1 cellular context compared by ENCODE assay signal in the genomic region with DNA sequence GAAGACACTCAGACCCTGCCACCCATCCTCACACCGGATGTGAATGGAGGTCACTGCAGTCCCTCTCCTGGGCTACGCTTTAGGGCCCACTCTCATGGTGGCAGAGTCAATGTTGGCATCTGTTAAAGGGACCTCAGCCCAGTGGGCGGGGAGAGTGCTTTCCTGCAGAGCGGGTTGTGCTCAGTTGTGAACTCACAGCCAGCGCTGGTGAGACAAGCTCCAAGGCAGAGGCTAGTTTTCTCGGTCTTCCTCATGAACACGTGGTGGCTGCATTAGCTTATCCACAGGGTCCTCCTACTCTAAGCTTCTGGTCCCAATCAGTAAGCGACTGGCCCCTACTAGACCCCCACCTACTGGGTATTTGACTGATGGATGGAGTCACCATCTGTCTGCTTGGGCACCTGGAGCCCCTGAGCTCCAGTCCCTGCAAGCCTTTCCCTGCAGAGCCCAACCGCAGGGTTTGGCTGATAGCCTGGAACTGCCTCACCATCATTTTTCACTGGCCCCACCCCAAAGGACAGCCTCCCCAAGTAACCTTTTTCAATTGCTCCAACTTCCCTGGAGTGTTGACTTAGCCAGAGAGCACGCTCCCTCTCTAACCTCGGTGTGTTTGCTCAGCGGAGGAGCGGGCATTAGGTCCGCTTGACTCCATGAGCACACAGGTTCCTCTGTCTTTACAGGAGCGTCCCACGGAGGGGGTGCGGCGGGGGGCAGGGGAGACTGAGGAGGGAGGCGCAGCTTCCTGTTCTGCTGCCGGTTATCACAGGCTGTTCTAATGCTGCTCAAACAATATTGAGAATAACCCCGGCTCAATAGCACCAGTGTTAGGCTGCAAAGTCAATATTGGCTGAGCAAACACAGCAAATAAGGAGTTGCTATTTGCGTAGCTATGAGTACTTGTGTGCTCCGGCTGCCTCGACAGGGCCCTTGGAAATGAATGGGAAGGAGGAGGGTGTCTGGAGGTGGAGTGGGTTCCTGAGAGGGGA.
A peak's percentile ranks its signal among the peaks of the same experiment; 100 is the strongest.
TF ChIP-seq lines count a peak whose summit lies in the region.

No MANE protein-coding gene starts in this region.

TF ChIP-seq in HepG2, 621 proteins besides CTCF, POLR2A, EP300 and RAD21 (continued from another document and continues in another):
- TF ChIP-seq, protein P1, sequence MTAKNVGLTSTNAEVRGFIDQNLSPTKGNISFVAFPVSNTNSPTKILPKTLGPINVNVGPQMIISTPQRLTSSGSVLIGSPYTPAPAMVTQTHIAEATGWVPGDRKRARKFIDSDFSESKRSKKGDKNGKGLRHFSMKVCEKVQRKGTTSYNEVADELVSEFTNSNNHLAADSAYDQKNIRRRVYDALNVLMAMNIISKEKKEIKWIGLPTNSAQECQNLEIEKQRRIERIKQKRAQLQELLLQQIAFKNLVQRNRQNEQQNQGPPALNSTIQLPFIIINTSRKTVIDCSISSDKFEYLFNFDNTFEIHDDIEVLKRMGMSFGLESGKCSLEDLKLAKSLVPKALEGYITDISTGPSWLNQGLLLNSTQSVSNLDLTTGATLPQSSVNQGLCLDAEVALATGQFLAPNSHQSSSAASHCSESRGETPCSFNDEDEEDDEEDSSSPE (CRISPR knock-in tag; IDR thresholded peaks at IDR 0.05) = no peak
- TF ChIP-seq, protein P2, sequence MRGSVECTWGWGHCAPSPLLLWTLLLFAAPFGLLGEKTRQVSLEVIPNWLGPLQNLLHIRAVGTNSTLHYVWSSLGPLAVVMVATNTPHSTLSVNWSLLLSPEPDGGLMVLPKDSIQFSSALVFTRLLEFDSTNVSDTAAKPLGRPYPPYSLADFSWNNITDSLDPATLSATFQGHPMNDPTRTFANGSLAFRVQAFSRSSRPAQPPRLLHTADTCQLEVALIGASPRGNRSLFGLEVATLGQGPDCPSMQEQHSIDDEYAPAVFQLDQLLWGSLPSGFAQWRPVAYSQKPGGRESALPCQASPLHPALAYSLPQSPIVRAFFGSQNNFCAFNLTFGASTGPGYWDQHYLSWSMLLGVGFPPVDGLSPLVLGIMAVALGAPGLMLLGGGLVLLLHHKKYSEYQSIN (CRISPR knock-in tag; IDR thresholded peaks at IDR 0.05; ENCODE audit: borderline replicate concordance) = no peak
- TF ChIP-seq, protein P3, sequence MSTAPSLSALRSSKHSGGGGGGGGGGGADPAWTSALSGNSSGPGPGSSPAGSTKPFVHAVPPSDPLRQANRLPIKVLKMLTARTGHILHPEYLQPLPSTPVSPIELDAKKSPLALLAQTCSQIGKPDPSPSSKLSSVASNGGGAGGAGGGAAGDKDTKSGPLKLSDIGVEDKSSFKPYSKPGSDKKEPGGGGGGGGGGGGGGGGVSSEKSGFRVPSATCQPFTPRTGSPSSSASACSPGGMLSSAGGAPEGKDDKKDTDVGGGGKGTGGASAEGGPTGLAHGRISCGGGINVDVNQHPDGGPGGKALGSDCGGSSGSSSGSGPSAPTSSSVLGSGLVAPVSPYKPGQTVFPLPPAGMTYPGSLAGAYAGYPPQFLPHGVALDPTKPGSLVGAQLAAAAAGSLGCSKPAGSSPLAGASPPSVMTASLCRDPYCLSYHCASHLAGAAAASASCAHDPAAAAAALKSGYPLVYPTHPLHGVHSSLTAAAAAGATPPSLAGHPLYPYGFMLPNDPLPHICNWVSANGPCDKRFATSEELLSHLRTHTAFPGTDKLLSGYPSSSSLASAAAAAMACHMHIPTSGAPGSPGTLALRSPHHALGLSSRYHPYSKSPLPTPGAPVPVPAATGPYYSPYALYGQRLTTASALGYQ (CRISPR knock-in tag; IDR thresholded peaks at IDR 0.05) = peak; percentile 100
- TF ChIP-seq HNF4A (CRISPR knock-in tag; IDR thresholded peaks at IDR 0.05) (no peak; the same call in none of the 2 replicates), CEBPG (CRISPR knock-in tag; IDR thresholded peaks at IDR 0.05) (peak; percentile 47; the same call in 1 of the 2 replicates), SRSF9 (IDR thresholded peaks at IDR 0.05; ENCODE audit: borderline replicate concordance, insufficient read depth, low read depth, low read length, poor library complexity, severe bottlenecking) (no peak), BRCA1 (CRISPR knock-in tag; IDR thresholded peaks at IDR 0.05) (no peak), TGIF2 (CRISPR knock-in tag; IDR thresholded peaks at IDR 0.05) (peak; percentile 62; the same call in 1 of the 2 replicates), REXO4 (CRISPR knock-in tag; IDR thresholded peaks at IDR 0.05; ENCODE audit: borderline replicate concordance) (0 out of 2 replicates have a peak, but pooled peaks have one; percentile 22), MAZ (IDR thresholded peaks at IDR 0.05; ENCODE audit: borderline replicate concordance, low read depth, low read length) (peak; percentile 96), MAZ (CRISPR knock-in tag; IDR thresholded peaks at IDR 0.05; ENCODE audit: low read depth) (peak; percentile 91), JARID2 (CRISPR knock-in tag; IDR thresholded peaks at IDR 0.05; ENCODE audit: insufficient replicate concordance) (peak; percentile 47), MYC (CRISPR knock-in tag; IDR thresholded peaks at IDR 0.05; ENCODE audit: borderline replicate concordance) (peak; percentile 65; the same call in 1 of the 2 replicates), ZNF501 (CRISPR knock-in tag; IDR thresholded peaks at IDR 0.05) (peak; percentile 57; the same call in 1 of the 2 replicates), NFIC (IDR thresholded peaks at IDR 0.05; ENCODE audit: low read length) (peak; percentile 94), CHD2 (IDR thresholded peaks at IDR 0.05; ENCODE audit: low read depth, low read length) (no peak; the same call in 1 of the 2 replicates), ZNF382 (CRISPR knock-in tag; IDR thresholded peaks at IDR 0.05; ENCODE audit: borderline replicate concordance) (no peak), PAWR (CRISPR knock-in tag; IDR thresholded peaks at IDR 0.05; ENCODE audit: borderline replicate concordance) (no peak), KLF6 (CRISPR knock-in tag; IDR thresholded peaks at IDR 0.05) (0 out of 2 replicates have a peak, but pooled peaks have one; percentile 64), SMAD3 (CRISPR knock-in tag; IDR thresholded peaks at IDR 0.05) (peak; percentile 89; the same call in 1 of the 2 replicates), ZNF569 (CRISPR knock-in tag; IDR thresholded peaks at IDR 0.05; ENCODE audit: borderline replicate concordance) (no peak), FOXC1 (CRISPR knock-in tag; IDR thresholded peaks at IDR 0.05; ENCODE audit: borderline replicate concordance) (peak; percentile 51; the same call in 1 of the 2 replicates), SNAI1 (CRISPR knock-in tag; IDR thresholded peaks at IDR 0.05; ENCODE audit: borderline replicate concordance) (peak; percentile 75; the same call in 1 of the 2 replicates), ISX (CRISPR knock-in tag; conservative IDR thresholded peaks at IDR 0.05) (peak; percentile 90; the same call in 1 of the 2 replicates), ELF4 (CRISPR knock-in tag; IDR thresholded peaks at IDR 0.05; ENCODE audit: borderline replicate concordance) (peak; percentile 74; the same call in 1 of the 2 replicates), ZNF367 (CRISPR knock-in tag; IDR thresholded peaks at IDR 0.05; ENCODE audit: borderline replicate concordance) (no peak), ERF (CRISPR knock-in tag; IDR thresholded peaks at IDR 0.05) (peak; percentile 98), ZNF124 (CRISPR knock-in tag; IDR thresholded peaks at IDR 0.05) (peak; percentile 29; the same call in 1 of the 2 replicates), ZBTB20 (CRISPR knock-in tag; IDR thresholded peaks at IDR 0.05; ENCODE audit: borderline replicate concordance, low read depth) (peak; percentile 91), ZNF331 (CRISPR knock-in tag; IDR thresholded peaks at IDR 0.05) (peak; percentile 81; the same call in 1 of the 2 replicates), THYN1 (CRISPR knock-in tag; IDR thresholded peaks at IDR 0.05; ENCODE audit: borderline replicate concordance, low read depth) (no peak), SAFB2 (CRISPR knock-in tag; IDR thresholded peaks at IDR 0.05; ENCODE audit: borderline replicate concordance, low read depth) (0 out of 2 replicates have a peak, but pooled peaks have one; percentile 24), FOXO1 (CRISPR knock-in tag; IDR thresholded peaks at IDR 0.05) (peak; percentile 95), ZNF782 (CRISPR knock-in tag; IDR thresholded peaks at IDR 0.05; ENCODE audit: borderline replicate concordance) (0 out of 2 replicates have a peak, but pooled peaks have one; percentile 44), TCF12 (IDR thresholded peaks at IDR 0.05) (no peak), TCF12 (CRISPR knock-in tag; IDR thresholded peaks at IDR 0.05) (peak; percentile 97)
- TF ChIP-seq, protein P4, sequence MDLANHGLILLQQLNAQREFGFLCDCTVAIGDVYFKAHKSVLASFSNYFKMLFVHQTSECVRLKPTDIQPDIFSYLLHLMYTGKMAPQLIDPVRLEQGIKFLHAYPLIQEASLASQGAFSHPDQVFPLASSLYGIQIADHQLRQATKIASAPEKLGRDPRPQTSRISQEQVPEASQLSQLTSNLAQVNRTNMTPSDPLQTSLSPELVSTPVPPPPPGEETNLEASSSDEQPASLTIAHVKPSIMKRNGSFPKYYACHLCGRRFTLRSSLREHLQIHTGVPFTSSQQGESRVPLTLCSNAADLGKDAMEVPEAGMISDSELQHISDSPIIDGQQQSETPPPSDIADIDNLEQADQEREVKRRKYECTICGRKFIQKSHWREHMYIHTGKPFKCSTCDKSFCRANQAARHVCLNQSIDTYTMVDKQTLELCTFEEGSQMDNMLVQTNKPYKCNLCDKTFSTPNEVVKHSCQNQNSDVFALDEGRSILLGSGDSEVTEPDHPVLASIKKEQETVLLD (CRISPR knock-in tag; IDR thresholded peaks at IDR 0.05; ENCODE audit: low read depth) = no peak
- TF ChIP-seq, protein P5, sequence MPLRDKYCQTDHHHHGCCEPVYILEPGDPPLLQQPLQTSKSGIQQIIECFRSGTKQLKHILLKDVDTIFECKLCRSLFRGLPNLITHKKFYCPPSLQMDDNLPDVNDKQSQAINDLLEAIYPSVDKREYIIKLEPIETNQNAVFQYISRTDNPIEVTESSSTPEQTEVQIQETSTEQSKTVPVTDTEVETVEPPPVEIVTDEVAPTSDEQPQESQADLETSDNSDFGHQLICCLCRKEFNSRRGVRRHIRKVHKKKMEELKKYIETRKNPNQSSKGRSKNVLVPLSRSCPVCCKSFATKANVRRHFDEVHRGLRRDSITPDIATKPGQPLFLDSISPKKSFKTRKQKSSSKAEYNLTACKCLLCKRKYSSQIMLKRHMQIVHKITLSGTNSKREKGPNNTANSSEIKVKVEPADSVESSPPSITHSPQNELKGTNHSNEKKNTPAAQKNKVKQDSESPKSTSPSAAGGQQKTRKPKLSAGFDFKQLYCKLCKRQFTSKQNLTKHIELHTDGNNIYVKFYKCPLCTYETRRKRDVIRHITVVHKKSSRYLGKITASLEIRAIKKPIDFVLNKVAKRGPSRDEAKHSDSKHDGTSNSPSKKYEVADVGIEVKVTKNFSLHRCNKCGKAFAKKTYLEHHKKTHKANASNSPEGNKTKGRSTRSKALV (CRISPR knock-in tag; IDR thresholded peaks at IDR 0.05) = peak; percentile 53; the same call in 1 of the 2 replicates
- TF ChIP-seq, protein P6, sequence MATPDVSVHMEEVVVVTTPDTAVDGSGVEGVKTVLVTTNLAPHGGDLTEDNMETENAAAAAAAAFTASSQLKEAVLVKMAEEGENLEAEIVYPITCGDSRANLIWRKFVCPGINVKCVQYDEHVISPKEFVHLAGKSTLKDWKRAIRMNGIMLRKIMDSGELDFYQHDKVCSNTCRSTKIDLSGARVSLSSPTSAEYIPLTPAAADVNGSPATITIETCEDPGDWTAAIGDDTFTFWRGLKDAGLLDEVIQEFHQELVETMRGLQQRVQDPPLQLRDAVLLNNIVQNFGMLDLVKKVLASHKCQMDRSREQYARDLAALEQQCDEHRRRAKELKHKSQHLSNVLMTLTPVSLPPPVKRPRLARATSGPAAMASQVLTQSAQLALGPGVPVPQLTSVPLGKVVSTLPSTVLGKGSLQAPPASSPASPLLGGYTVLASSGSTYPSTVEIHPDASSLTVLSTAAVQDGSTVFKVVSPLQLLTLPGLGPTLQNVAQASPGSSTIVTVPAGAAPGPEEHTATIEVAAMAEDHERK (CRISPR knock-in tag; IDR thresholded peaks at IDR 0.05; ENCODE audit: low read depth) = no peak
- TF ChIP-seq, protein P7, sequence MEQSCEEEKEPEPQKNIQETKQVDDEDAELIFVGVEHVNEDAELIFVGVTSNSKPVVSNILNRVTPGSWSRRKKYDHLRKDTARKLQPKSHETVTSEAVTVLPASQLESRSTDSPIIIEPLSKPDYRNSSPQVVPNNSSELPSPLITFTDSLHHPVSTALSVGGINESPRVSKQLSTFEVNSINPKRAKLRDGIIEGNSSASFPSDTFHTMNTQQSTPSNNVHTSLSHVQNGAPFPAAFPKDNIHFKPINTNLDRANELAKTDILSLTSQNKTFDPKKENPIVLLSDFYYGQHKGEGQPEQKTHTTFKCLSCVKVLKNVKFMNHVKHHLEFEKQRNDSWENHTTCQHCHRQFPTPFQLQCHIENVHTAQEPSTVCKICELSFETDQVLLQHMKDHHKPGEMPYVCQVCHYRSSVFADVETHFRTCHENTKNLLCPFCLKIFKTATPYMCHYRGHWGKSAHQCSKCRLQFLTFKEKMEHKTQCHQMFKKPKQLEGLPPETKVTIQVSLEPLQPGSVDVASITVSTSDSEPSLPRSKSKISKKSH (CRISPR knock-in tag; IDR thresholded peaks at IDR 0.05; ENCODE audit: borderline replicate concordance) = no peak
- TF ChIP-seq, protein P8, sequence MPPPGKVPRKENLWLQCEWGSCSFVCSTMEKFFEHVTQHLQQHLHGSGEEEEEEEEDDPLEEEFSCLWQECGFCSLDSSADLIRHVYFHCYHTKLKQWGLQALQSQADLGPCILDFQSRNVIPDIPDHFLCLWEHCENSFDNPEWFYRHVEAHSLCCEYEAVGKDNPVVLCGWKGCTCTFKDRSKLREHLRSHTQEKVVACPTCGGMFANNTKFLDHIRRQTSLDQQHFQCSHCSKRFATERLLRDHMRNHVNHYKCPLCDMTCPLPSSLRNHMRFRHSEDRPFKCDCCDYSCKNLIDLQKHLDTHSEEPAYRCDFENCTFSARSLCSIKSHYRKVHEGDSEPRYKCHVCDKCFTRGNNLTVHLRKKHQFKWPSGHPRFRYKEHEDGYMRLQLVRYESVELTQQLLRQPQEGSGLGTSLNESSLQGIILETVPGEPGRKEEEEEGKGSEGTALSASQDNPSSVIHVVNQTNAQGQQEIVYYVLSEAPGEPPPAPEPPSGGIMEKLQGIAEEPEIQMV (CRISPR knock-in tag; IDR thresholded peaks at IDR 0.05; ENCODE audit: low read depth) = peak; percentile 95
- TF ChIP-seq, protein P9, sequence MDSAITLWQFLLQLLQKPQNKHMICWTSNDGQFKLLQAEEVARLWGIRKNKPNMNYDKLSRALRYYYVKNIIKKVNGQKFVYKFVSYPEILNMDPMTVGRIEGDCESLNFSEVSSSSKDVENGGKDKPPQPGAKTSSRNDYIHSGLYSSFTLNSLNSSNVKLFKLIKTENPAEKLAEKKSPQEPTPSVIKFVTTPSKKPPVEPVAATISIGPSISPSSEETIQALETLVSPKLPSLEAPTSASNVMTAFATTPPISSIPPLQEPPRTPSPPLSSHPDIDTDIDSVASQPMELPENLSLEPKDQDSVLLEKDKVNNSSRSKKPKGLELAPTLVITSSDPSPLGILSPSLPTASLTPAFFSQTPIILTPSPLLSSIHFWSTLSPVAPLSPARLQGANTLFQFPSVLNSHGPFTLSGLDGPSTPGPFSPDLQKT (CRISPR knock-in tag; IDR thresholded peaks at IDR 0.05; ENCODE audit: borderline replicate concordance) = no peak
- TF ChIP-seq, protein P10, sequence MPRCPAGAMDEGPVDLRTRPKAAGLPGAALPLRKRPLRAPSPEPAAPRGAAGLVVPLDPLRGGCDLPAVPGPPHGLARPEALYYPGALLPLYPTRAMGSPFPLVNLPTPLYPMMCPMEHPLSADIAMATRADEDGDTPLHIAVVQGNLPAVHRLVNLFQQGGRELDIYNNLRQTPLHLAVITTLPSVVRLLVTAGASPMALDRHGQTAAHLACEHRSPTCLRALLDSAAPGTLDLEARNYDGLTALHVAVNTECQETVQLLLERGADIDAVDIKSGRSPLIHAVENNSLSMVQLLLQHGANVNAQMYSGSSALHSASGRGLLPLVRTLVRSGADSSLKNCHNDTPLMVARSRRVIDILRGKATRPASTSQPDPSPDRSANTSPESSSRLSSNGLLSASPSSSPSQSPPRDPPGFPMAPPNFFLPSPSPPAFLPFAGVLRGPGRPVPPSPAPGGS (CRISPR knock-in tag; IDR thresholded peaks at IDR 0.05) = peak; percentile 90
